ENCODE assay signal across 8 cellular contexts in the genomic region with DNA sequence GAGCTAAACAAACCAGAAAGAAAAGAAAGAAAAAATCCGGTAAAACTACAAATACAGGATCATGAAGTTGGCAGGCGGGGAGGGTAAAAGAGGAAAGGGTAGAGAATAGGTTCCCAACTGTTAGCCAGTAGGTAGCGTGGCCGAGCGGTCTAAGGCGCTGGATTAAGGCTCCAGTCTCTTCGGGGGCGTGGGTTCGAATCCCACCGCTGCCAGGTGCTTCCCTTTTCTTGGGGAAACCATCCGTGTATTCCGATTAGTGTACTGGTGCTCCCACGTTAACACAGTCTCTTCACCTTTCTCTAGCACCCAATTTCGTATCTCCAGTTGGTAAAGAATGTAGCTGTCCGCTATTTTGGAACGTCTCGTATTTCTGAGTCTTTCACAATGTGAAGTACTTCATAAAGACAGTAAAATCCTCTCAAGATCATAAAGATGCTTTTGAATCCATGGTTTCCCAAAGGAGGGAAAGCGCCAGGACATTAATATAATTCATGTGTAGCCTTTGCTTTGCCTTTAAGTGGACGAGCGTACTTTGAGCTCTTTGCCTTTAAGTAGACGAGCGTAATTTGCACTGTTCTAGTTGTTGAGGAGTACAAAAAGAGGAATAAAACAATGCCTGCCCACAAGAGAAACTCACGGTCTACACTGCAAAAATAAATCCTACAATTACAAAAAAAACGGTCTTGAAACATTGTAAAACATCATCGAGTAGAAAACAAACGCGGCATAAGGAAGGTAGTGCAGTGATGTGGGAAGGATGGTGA. TPM values are rescaled to one million over a fixed set of nuclear protein-coding genes. Genes with fewer than 3 reads are reported as not detected.
DNase-seq lines count a peak whose midpoint lies in the region; ATAC-seq, FAIRE-seq and TF ChIP-seq lines count a peak whose summit lies in the region.

No MANE protein-coding gene starts in this region.

- ATAC-seq in HepG2 (peak; percentile 46), GM19397 (IDR thresholded peaks at IDR 0.05; ENCODE audit: unreplicated experiment) (no peak)

- no peaks in the 10 kb centered on the region for H3K36me3 ChIP-seq in BJ (ENCODE audit: control insufficient read depth, insufficient read depth, low read length)
- no peaks in the 10 kb centered on the region for H3K36me3 ChIP-seq in HepG2 (replicated peaks in 1 of 2; ENCODE audit: control insufficient read depth in 1 of 2, insufficient read depth in 2 of 2, low read length in 2 of 2)

- H3K4me1 Mint-ChIP-seq in activated CD4-positive, alpha-beta T cell treated with anti-CD3 and anti-CD28 coated beads, Interleukin-2, amount 10 ng/mL, durations not matched to agents 24 days and 14 days = peaks cover 8% of the 10 kb centered on the region

- no TSS peak for BruUV-seq in HepG2 (replicated peaks; lab: Mats Ljungman, UMichigan)

- peak overlapping the region; percentile 38 for H3K27ac ChIP-seq in HepG2 (ENCODE audit: extremely low read length, insufficient read depth, low read length)

- WGBS in HepG2 (ENCODE audit: low lambda C conversion rate) = 3% methylated on average over 27 of the region's 27 CpGs

- peak overlapping the region; percentile 63 for H3K9ac ChIP-seq in HepG2 (ENCODE audit: insufficient read depth, low read depth, low read length)

- no peak overlapping the region for H3K4me3 Mint-ChIP-seq in activated CD4-positive, alpha-beta T cell treated with anti-CD3 and anti-CD28 coated beads, Interleukin-2, amount 10 ng/mL, durations not matched to agents 24 days and 14 days

- TF ChIP-seq EP300 in HepG2 (IDR thresholded peaks at IDR 0.05; ENCODE audit: low read depth in 2 of 2, low read length in 2 of 2) = 0 out of 4 replicates have a peak, but pooled peaks of 1 of the 2 experiments have one; percentile 31
- TF ChIP-seq EP300 in HepG2 (CRISPR knock-in tag; IDR thresholded peaks at IDR 0.05; ENCODE audit: borderline replicate concordance) = no peak; the same call in 1 of the 2 replicates

- DNase-seq in BJ (ENCODE audit: low read depth) (no peak), HEK293T (ENCODE audit: extremely low spot score) (peak; percentile 53), NCI-H526 (lab: John Stamatoyannopoulos, UW) (peak; percentile 57 to 82), dermis microvascular lymphatic vessel endothelial cell (ENCODE audit: low read depth in 2 of 2) (peak; percentile 58 to 74), HepG2 (ENCODE audit: low spot score) (peak; percentile 81)
- peak; percentile 91 for DNase-seq in activated CD4-positive, alpha-beta T cell treated with anti-CD3 and anti-CD28 coated beads, Interleukin-2, amount 10 ng/mL, durations not matched to agents 24 days and 14 days
- DNase-seq in stimulated activated CD4-positive, alpha-beta T cell treated with anti-CD3 and anti-CD28 coated beads, Interleukin-2, amount 100 ng/mL, for 4 hours (ENCODE audit: low read depth) = peak; percentile 66

- H3K27ac Mint-ChIP-seq in activated CD4-positive, alpha-beta T cell treated with anti-CD3 and anti-CD28 coated beads, Interleukin-2, amount 10 ng/mL, durations not matched to agents 24 days and 14 days = no peak overlapping the region

- peaks cover 73% of the 10 kb centered on the region for H3K4me1 ChIP-seq in HepG2 (ENCODE audit: insufficient read depth, low read length)

- in situ Hi-C loops in HepG2 (cut with HindIII; ENCODE audit: extremely low pct_ligation_motif_present, low pct_unique_long_range_greater_than_20kb) = loop anchor here (25.0 kb wide), 1 partner anchor 148 kb away; a partner anchor contains a TSS

- no peaks in the 10 kb centered on the region for H3K27me3 Mint-ChIP-seq in activated CD4-positive, alpha-beta T cell treated with anti-CD3 and anti-CD28 coated beads, Interleukin-2, amount 10 ng/mL, durations not matched to agents 24 days and 14 days

- FAIRE-seq in HepG2 (lab: Jason Lieb, UNC) = peak; percentile 37

- no peaks in the 10 kb centered on the region for H3K79me2 ChIP-seq in HepG2 (ENCODE audit: insufficient read depth, low read length)

- H3K27me3 ChIP-seq in BJ (ENCODE audit: control insufficient read depth, insufficient read depth, low read length) (no peaks in the 10 kb centered on the region), HepG2 (ENCODE audit: control insufficient read depth in 1 of 2, insufficient read depth in 2 of 2, low read length in 2 of 2) (no peaks in the 10 kb centered on the region; a peak in 1 of 5 replicates)

- peak overlapping the region; percentile 83 for H3K4me2 ChIP-seq in HepG2 (ENCODE audit: low read depth, low read length)

- intact Hi-C loops in activated CD4-positive, alpha-beta T cell treated with anti-CD3 and anti-CD28 coated beads, Interleukin-2, amount 10 ng/mL, durations not matched to agents 24 days and 14 days (cut with micrococcal nuclease) = loop anchor here (2.0 to 5.0 kb wide), 3 partner anchors 245 to 902 kb away; a partner anchor contains a TSS
- intact Hi-C loops in HepG2 (cut with micrococcal nuclease; ENCODE audit: unreplicated experiment) = no loop called here

- H3K4me3 ChIP-seq in BJ (ENCODE audit: low read depth, low read length) (peak overlapping the region; percentile 78), HepG2 (replicated peaks in 1 of 3; ENCODE audit: insufficient read depth in 1 of 3, low read depth in 2 of 3, low read length in 3 of 3) (peak overlapping the region; percentile 78 to 99 (median 94))

- no peaks in the 10 kb centered on the region for H3K9me3 ChIP-seq in HepG2 (ENCODE audit: low read length)

- POLR2A ChIA-PET in BJ (lab: Charles Lee) (no interaction called here), HEK293T (lab: Yijun Ruan, JAX) (interaction anchor here (1.0 to 2.2 kb wide), 6 partner anchors 71 to 267 kb away, joined by 3 to 12 read pairs (median 4); a partner anchor contains a TSS), HepG2 (lab: Yijun Ruan, JAX) (interaction anchor here (0.7 to 2.3 kb wide), 6 partner anchors 21 to 267 kb away, joined by 3 to 10 read pairs (median 6); a partner anchor contains a TSS)

- peak overlapping the region; percentile 24 for H2AFZ ChIP-seq in HepG2 (ENCODE audit: low read length)

- no peaks in the 10 kb centered on the region for H3K9me3 Mint-ChIP-seq in activated CD4-positive, alpha-beta T cell treated with anti-CD3 and anti-CD28 coated beads, Interleukin-2, amount 10 ng/mL, durations not matched to agents 24 days and 14 days

- TF ChIP-seq POLR2A in HepG2 (IDR thresholded peaks at IDR 0.05; ENCODE audit: insufficient read depth in 1 of 2, low read depth in 2 of 2, low read length in 2 of 2) = no peak

- CTCF ChIA-PET in BJ (lab: Yijun Ruan, JAX) = interaction anchor here (0.9 to 3.9 kb wide), 10 partner anchors 11 to 283 kb away, joined by 3 to 43 read pairs (median 8); a partner anchor contains a TSS
- CTCF ChIA-PET in HEK293T (lab: Yijun Ruan, JAX) = interaction anchor here (0.8 to 2.6 kb wide), 8 partner anchors 22 to 283 kb away, joined by 3 to 13 read pairs (median 5); a partner anchor contains a TSS
- CTCF ChIA-PET in HepG2 (lab: Yijun Ruan, JAX; ENCODE audit: low intra/inter-chr PET ratio, low total read pairs) = interaction anchor here (0.8 to 2.7 kb wide), 9 partner anchors 12 to 283 kb away, joined by 3 to 48 read pairs (median 7); no protein-coding TSS in a partner anchor

- 0 out of 2 replicates have a peak, but pooled peaks have one; percentile 19 for TF ChIP-seq RAD21 in HepG2 (CRISPR knock-in tag; IDR thresholded peaks at IDR 0.05)

- no peaks in the 10 kb centered on the region for H4K20me1 ChIP-seq in HepG2 (ENCODE audit: insufficient read depth, low read length)

- TF ChIP-seq CTCF in BJ (IDR thresholded peaks at IDR 0.05; ENCODE audit: insufficient read depth, low read depth, low read length) = no peak
- no peak; the same call in 1 of the 2 replicates for TF ChIP-seq CTCF in HepG2 (CRISPR knock-in tag; IDR thresholded peaks at IDR 0.05)

- no peaks in the 10 kb centered on the region for H3K36me3 Mint-ChIP-seq in activated CD4-positive, alpha-beta T cell treated with anti-CD3 and anti-CD28 coated beads, Interleukin-2, amount 10 ng/mL, durations not matched to agents 24 days and 14 days (ENCODE audit: low read depth)

RNA-seq across cellular contexts. Expression of a gene that starts 19.0 kb away (rescaled TPM):
- polyA plus RNA-seq in BJ (2011; rRNA removed) (not detected in 2 replicates), HepG2 (2011; rRNA removed) (not detected in 2 replicates)
- polyA minus RNA-seq in BJ (2011; rRNA and poly(A)+ RNA removed) = not detected in 2 replicates
- not detected in 2 replicates for total RNA-seq in activated CD4-positive, alpha-beta T cell treated with anti-CD3 and anti-CD28 coated beads, Interleukin-2, amount 10 ng/mL, durations not matched to agents 24 days and 14 days
- total RNA-seq in dermis microvascular lymphatic vessel endothelial cell (not detected in 2 replicates), HepG2 (2016; rRNA removed; fragmentation: Illumina TruSeq; extraction: Trizol) (not detected in 2 replicates)
- not detected in 2 replicates for total RNA-seq in HepG2 (2016; cell fraction: cytosol; rRNA removed; fragmentation: Illumina TruSeq; extraction: Trizol; ENCODE audit: low read depth)
- not detected in 2 replicates for total RNA-seq in HepG2 (2016; cell fraction: insoluble cytoplasmic fraction; rRNA removed; fragmentation: Illumina TruSeq; extraction: Trizol)
- total RNA-seq in HepG2 (2016; cell fraction: membrane; rRNA removed; fragmentation: Illumina TruSeq; extraction: Trizol) = not detected in 2 replicates
- total RNA-seq in HepG2 (2016; cell fraction: nucleus; rRNA removed; fragmentation: Illumina TruSeq; extraction: Trizol) = not detected in 2 replicates
- not detected in 2 replicates for polyA plus RNA-seq in HepG2 (2011; cell fraction: cytosol; rRNA removed)
- polyA plus RNA-seq in HepG2 (2011; cell fraction: nucleus; rRNA removed) = not detected in 2 replicates
- not detected in 2 replicates for polyA plus RNA-seq in HepG2 (2012)
- polyA plus RNA-seq in HepG2 (2016; cell fraction: cytosol; fragmentation: Illumina TruSeq; extraction: Trizol; ENCODE audit: low read depth) = not detected in 2 replicates
- not detected in 2 replicates for polyA plus RNA-seq in HepG2 (2016; cell fraction: insoluble cytoplasmic fraction; fragmentation: Illumina TruSeq; extraction: Trizol; ENCODE audit: low read depth)
- polyA plus RNA-seq in HepG2 (2016; cell fraction: membrane; fragmentation: Illumina TruSeq; extraction: Trizol; ENCODE audit: low read depth) = not detected in 2 replicates
- not detected in 2 replicates for polyA plus RNA-seq in HepG2 (2016; cell fraction: nucleus; fragmentation: Illumina TruSeq; extraction: Trizol; ENCODE audit: insufficient read depth, low read depth)
- polyA minus RNA-seq in HepG2 (2011; rRNA and poly(A)+ RNA removed; ENCODE audit: low replicate concordance) = not detected in 2 replicates
- polyA minus RNA-seq in HepG2 (2011; cell fraction: cytosol; rRNA and poly(A)+ RNA removed) = not detected in 2 replicates
- polyA minus RNA-seq in HepG2 (2011; cell fraction: nucleus; rRNA and poly(A)+ RNA removed) = not detected in 2 replicates

RNA-seq across cellular contexts. Expression of a gene that starts 22.4 kb away (rescaled TPM):
- polyA plus RNA-seq in BJ (2011; rRNA removed) = not detected in 2 replicates
- polyA minus RNA-seq in BJ (2011; rRNA and poly(A)+ RNA removed) = not detected in 2 replicates
- total RNA-seq in activated CD4-positive, alpha-beta T cell treated with anti-CD3 and anti-CD28 coated beads, Interleukin-2, amount 10 ng/mL, durations not matched to agents 24 days and 14 days = not detected in 2 replicates
- total RNA-seq in dermis microvascular lymphatic vessel endothelial cell = not detected in 2 replicates
- total RNA-seq in HepG2 (2016; rRNA removed; fragmentation: Illumina TruSeq; extraction: Trizol) = not detected in 2 replicates
- not detected in 2 replicates for total RNA-seq in HepG2 (2016; cell fraction: cytosol; rRNA removed; fragmentation: Illumina TruSeq; extraction: Trizol; ENCODE audit: low read depth)
- total RNA-seq in HepG2 (2016; cell fraction: insoluble cytoplasmic fraction; rRNA removed; fragmentation: Illumina TruSeq; extraction: Trizol) = not detected in 2 replicates
- total RNA-seq in HepG2 (2016; cell fraction: membrane; rRNA removed; fragmentation: Illumina TruSeq; extraction: Trizol) = not detected in 2 replicates
- not detected in 2 replicates for total RNA-seq in HepG2 (2016; cell fraction: nucleus; rRNA removed; fragmentation: Illumina TruSeq; extraction: Trizol)
- polyA plus RNA-seq in HepG2 (2011; rRNA removed) = not detected in 2 replicates
- not detected in 2 replicates for polyA plus RNA-seq in HepG2 (2011; cell fraction: cytosol; rRNA removed)
- not detected in 2 replicates for polyA plus RNA-seq in HepG2 (2011; cell fraction: nucleus; rRNA removed)
- polyA plus RNA-seq in HepG2 (2012) = not detected in 2 replicates
- polyA plus RNA-seq in HepG2 (2016; cell fraction: cytosol; fragmentation: Illumina TruSeq; extraction: Trizol; ENCODE audit: low read depth) = not detected in 2 replicates
- polyA plus RNA-seq in HepG2 (2016; cell fraction: insoluble cytoplasmic fraction; fragmentation: Illumina TruSeq; extraction: Trizol; ENCODE audit: low read depth) = not detected in 2 replicates
- not detected in 2 replicates for polyA plus RNA-seq in HepG2 (2016; cell fraction: membrane; fragmentation: Illumina TruSeq; extraction: Trizol; ENCODE audit: low read depth)
- not detected in 2 replicates for polyA plus RNA-seq in HepG2 (2016; cell fraction: nucleus; fragmentation: Illumina TruSeq; extraction: Trizol; ENCODE audit: insufficient read depth, low read depth)
- polyA minus RNA-seq in HepG2 (2011; rRNA and poly(A)+ RNA removed; ENCODE audit: low replicate concordance) = not detected in 2 replicates
- not detected in 2 replicates for polyA minus RNA-seq in HepG2 (2011; cell fraction: cytosol; rRNA and poly(A)+ RNA removed)
- polyA minus RNA-seq in HepG2 (2011; cell fraction: nucleus; rRNA and poly(A)+ RNA removed) = not detected in 2 replicates

RNA-seq across cellular contexts. Expression of a gene that starts 31.3 kb away (rescaled TPM):
- polyA plus RNA-seq in BJ (2011; rRNA removed) (not detected in 2 replicates), HepG2 (2011; rRNA removed) (0.09 TPM in 1 of 2 replicates, not detected in the other)
- polyA minus RNA-seq in BJ (2011; rRNA and poly(A)+ RNA removed) = not detected in 2 replicates
- total RNA-seq in activated CD4-positive, alpha-beta T cell treated with anti-CD3 and anti-CD28 coated beads, Interleukin-2, amount 10 ng/mL, durations not matched to agents 24 days and 14 days = not detected in 2 replicates
- total RNA-seq in dermis microvascular lymphatic vessel endothelial cell (not detected in 2 replicates), HepG2 (2016; rRNA removed; fragmentation: Illumina TruSeq; extraction: Trizol) (not detected in 2 replicates)
- total RNA-seq in HepG2 (2016; cell fraction: cytosol; rRNA removed; fragmentation: Illumina TruSeq; extraction: Trizol; ENCODE audit: low read depth) = not detected in 2 replicates
- not detected in 2 replicates for total RNA-seq in HepG2 (2016; cell fraction: insoluble cytoplasmic fraction; rRNA removed; fragmentation: Illumina TruSeq; extraction: Trizol)
- not detected in 2 replicates for total RNA-seq in HepG2 (2016; cell fraction: membrane; rRNA removed; fragmentation: Illumina TruSeq; extraction: Trizol)
- total RNA-seq in HepG2 (2016; cell fraction: nucleus; rRNA removed; fragmentation: Illumina TruSeq; extraction: Trizol) = not detected in 2 replicates
- polyA plus RNA-seq in HepG2 (2011; cell fraction: cytosol; rRNA removed) = not detected in 2 replicates
- 0.18 and 0.38 TPM in 2 replicates for polyA plus RNA-seq in HepG2 (2011; cell fraction: nucleus; rRNA removed)
- polyA plus RNA-seq in HepG2 (2012) = not detected in 2 replicates
- not detected in 2 replicates for polyA plus RNA-seq in HepG2 (2016; cell fraction: cytosol; fragmentation: Illumina TruSeq; extraction: Trizol; ENCODE audit: low read depth)
- polyA plus RNA-seq in HepG2 (2016; cell fraction: insoluble cytoplasmic fraction; fragmentation: Illumina TruSeq; extraction: Trizol; ENCODE audit: low read depth) = not detected in 2 replicates
- not detected in 2 replicates for polyA plus RNA-seq in HepG2 (2016; cell fraction: membrane; fragmentation: Illumina TruSeq; extraction: Trizol; ENCODE audit: low read depth)
- polyA plus RNA-seq in HepG2 (2016; cell fraction: nucleus; fragmentation: Illumina TruSeq; extraction: Trizol; ENCODE audit: insufficient read depth, low read depth) = not detected in 2 replicates
- polyA minus RNA-seq in HepG2 (2011; rRNA and poly(A)+ RNA removed; ENCODE audit: low replicate concordance) = 0.26 and 0.50 TPM in 2 replicates
- not detected in 2 replicates for polyA minus RNA-seq in HepG2 (2011; cell fraction: cytosol; rRNA and poly(A)+ RNA removed)
- polyA minus RNA-seq in HepG2 (2011; cell fraction: nucleus; rRNA and poly(A)+ RNA removed) = not detected in 2 replicates

RNA-seq across cellular contexts. Expression of a gene that starts 49.3 kb away (rescaled TPM):
- polyA plus RNA-seq in BJ (2011; rRNA removed) = not detected in 2 replicates
- 0.05 TPM in 1 of 2 replicates, not detected in the other for polyA minus RNA-seq in BJ (2011; rRNA and poly(A)+ RNA removed)
- total RNA-seq in activated CD4-positive, alpha-beta T cell treated with anti-CD3 and anti-CD28 coated beads, Interleukin-2, amount 10 ng/mL, durations not matched to agents 24 days and 14 days = not detected in 2 replicates
- total RNA-seq in dermis microvascular lymphatic vessel endothelial cell = not detected in 2 replicates
- not detected in 2 replicates for total RNA-seq in HepG2 (2016; rRNA removed; fragmentation: Illumina TruSeq; extraction: Trizol)
- total RNA-seq in HepG2 (2016; cell fraction: cytosol; rRNA removed; fragmentation: Illumina TruSeq; extraction: Trizol; ENCODE audit: low read depth) = not detected in 2 replicates
- not detected in 2 replicates for total RNA-seq in HepG2 (2016; cell fraction: insoluble cytoplasmic fraction; rRNA removed; fragmentation: Illumina TruSeq; extraction: Trizol)
- total RNA-seq in HepG2 (2016; cell fraction: membrane; rRNA removed; fragmentation: Illumina TruSeq; extraction: Trizol) = not detected in 2 replicates
- total RNA-seq in HepG2 (2016; cell fraction: nucleus; rRNA removed; fragmentation: Illumina TruSeq; extraction: Trizol) = not detected in 2 replicates
- not detected in 2 replicates for polyA plus RNA-seq in HepG2 (2011; rRNA removed)
- polyA plus RNA-seq in HepG2 (2011; cell fraction: cytosol; rRNA removed) = not detected in 2 replicates
- not detected in 2 replicates for polyA plus RNA-seq in HepG2 (2011; cell fraction: nucleus; rRNA removed)
- polyA plus RNA-seq in HepG2 (2012) = not detected in 2 replicates
- polyA plus RNA-seq in HepG2 (2016; cell fraction: cytosol; fragmentation: Illumina TruSeq; extraction: Trizol; ENCODE audit: low read depth) = not detected in 2 replicates
- polyA plus RNA-seq in HepG2 (2016; cell fraction: insoluble cytoplasmic fraction; fragmentation: Illumina TruSeq; extraction: Trizol; ENCODE audit: low read depth) = not detected in 2 replicates
- polyA plus RNA-seq in HepG2 (2016; cell fraction: membrane; fragmentation: Illumina TruSeq; extraction: Trizol; ENCODE audit: low read depth) = not detected in 2 replicates
- polyA plus RNA-seq in HepG2 (2016; cell fraction: nucleus; fragmentation: Illumina TruSeq; extraction: Trizol; ENCODE audit: insufficient read depth, low read depth) = not detected in 2 replicates
- polyA minus RNA-seq in HepG2 (2011; rRNA and poly(A)+ RNA removed; ENCODE audit: low replicate concordance) = not detected in 2 replicates
- polyA minus RNA-seq in HepG2 (2011; cell fraction: cytosol; rRNA and poly(A)+ RNA removed) = not detected in 2 replicates
- not detected in 2 replicates for polyA minus RNA-seq in HepG2 (2011; cell fraction: nucleus; rRNA and poly(A)+ RNA removed)
